10 cellular contexts compared by ENCODE assay signal in the genomic region with DNA sequence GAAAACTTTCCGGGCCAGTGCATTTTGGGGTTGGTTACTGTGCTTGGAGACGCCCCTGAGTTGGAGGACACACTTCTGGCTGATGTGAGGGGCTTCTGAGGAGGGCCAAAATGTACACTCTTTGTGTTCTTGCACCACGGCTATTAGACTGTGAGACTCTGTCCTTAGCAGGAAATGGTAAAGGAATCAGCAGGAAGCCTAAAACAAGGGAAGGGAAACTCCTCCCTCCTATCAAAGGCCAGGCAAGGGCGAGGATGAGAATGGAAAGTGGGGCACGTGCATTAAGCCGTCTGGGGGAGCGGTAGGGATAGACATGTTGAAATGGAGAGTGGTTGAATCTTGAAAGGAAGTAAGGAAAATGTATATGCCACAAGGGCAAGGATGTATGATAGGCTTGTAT. TPM values are rescaled to one million over a fixed set of nuclear protein-coding genes. Genes with fewer than 3 reads are reported as not detected.
DNase-seq lines count a peak whose midpoint lies in the region; ATAC-seq and TF ChIP-seq lines count a peak whose summit lies in the region.
"Had no signal": no experiment of that assay in that cellular context is flagged by ENCODE, and none has a peak within 500 bp of the region (broad histone marks: within the 10 kb centered on the region; RNA-seq: fewer than 3 reads in every experiment).

No MANE protein-coding gene starts in this region.

- H3K4me1 ChIP-seq in right atrium auricular region (peaks cover 0 to 19% of the 10 kb centered on the region in 2 donors), foreskin keratinocyte (no peaks in the 10 kb centered on the region)

- H3K27me3 ChIP-seq in right atrium auricular region, result no peaks in the 10 kb centered on the region
- H3K27me3 ChIP-seq in foreskin keratinocyte, result no peaks in the 10 kb centered on the region

- no peaks in the 10 kb centered on the region for H3K36me3 ChIP-seq in right atrium auricular region

- H3K27me3 Mint-ChIP-seq in WTC11 (ENCODE audit: low read depth), result no peaks in the 10 kb centered on the region

- peak overlapping the region; percentile 85 to 89 for H3K27ac ChIP-seq in right atrium auricular region
- H3K27ac ChIP-seq in foreskin keratinocyte, result no peak overlapping the region
- H3K27ac ChIP-seq: 22Rv1 had no signal

- ATAC-seq in WTC11 (peak; percentile 79), foreskin keratinocyte (no peak)
- ATAC-seq in stimulated activated naive CD8-positive, alpha-beta T cell treated with anti-CD3 and anti-CD28 coated beads, Interleukin-15, Interleukin-2, amounts not matched to agents 100 U/mL and 50 U/mL, for 24 hours, result no peak

- DNase-seq in NCI-H146 (lab: John Stamatoyannopoulos, UW) (peak; percentile 36), NCI-H146 treated with DMSO at 0.1 percent for 48 hours (lab: John Stamatoyannopoulos, UW; ENCODE audit: unreplicated experiment) (no peak), WTC11 (ENCODE audit: low spot score) (no peak), right atrium auricular region (ENCODE audit: low spot score) (no peak), foreskin keratinocyte (no peak), NCI-H226 (no peak), GDM1 (lab: John Stamatoyannopoulos, UW) (no peak)
- DNase-seq in stimulated activated naive CD8-positive, alpha-beta T cell treated with anti-CD3 and anti-CD28 coated beads, Interleukin-15, Interleukin-2, amounts not matched to agents 100 U/mL and 50 U/mL, for 24 hours, result peak; percentile 20
- DNase-seq: SHP77 had no signal

- peak overlapping the region; percentile 39; the same call in 1 of the 2 replicates for H3K27ac Mint-ChIP-seq in WTC11

- no peak overlapping the region for H3K4me3 Mint-ChIP-seq in WTC11

- no peaks in the 10 kb centered on the region for H3K9me3 ChIP-seq in right atrium auricular region

- no peaks in the 10 kb centered on the region for H3K9me3 Mint-ChIP-seq in WTC11

- no peaks in the 10 kb centered on the region for H3K36me3 Mint-ChIP-seq in WTC11

- H3K4me1 Mint-ChIP-seq in WTC11, result peaks cover 18% of the 10 kb centered on the region

- H3K4me3 ChIP-seq in right atrium auricular region, result peak overlapping the region in 1 of 2 donors; percentile 27

- CTCF ChIA-PET in WTC11 (lab: Charles Lee), result no interaction called here

- TF ChIP-seq CTCF in WTC11 (IDR thresholded peaks at IDR 0.05) (no peak), right atrium auricular region (IDR thresholded peaks at IDR 0.05) (no peak), foreskin keratinocyte (conservative IDR thresholded peaks at IDR 0.05) (no peak)

- POLR2A ChIA-PET in WTC11 (lab: Charles Lee), result no interaction called here

TF ChIP-seq in WTC11, 78 proteins besides CTCF, POLR2A, EP300 and RAD21:
- TF ChIP-seq, protein P1, sequence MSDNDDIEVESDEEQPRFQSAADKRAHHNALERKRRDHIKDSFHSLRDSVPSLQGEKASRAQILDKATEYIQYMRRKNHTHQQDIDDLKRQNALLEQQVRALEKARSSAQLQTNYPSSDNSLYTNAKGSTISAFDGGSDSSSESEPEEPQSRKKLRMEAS (CRISPR knock-in tag; IDR thresholded peaks at IDR 0.05), result 0 out of 2 replicates have a peak, but pooled peaks have one; percentile 16
- TF ChIP-seq, protein P2, sequence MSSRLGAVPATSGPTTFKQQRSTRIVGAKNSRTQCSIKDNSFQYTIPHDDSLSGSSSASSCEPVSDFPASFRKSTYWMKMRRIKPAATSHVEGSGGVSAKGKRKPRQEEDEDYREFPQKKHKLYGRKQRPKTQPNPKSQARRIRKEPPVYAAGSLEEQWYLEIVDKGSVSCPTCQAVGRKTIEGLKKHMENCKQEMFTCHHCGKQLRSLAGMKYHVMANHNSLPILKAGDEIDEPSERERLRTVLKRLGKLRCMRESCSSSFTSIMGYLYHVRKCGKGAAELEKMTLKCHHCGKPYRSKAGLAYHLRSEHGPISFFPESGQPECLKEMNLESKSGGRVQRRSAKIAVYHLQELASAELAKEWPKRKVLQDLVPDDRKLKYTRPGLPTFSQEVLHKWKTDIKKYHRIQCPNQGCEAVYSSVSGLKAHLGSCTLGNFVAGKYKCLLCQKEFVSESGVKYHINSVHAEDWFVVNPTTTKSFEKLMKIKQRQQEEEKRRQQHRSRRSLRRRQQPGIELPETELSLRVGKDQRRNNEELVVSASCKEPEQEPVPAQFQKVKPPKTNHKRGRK (CRISPR knock-in tag; IDR thresholded peaks at IDR 0.05; ENCODE audit: borderline replicate concordance), result no peak
- no peak for TF ChIP-seq ZNF121 (CRISPR knock-in tag; IDR thresholded peaks at IDR 0.05)
- TF ChIP-seq, protein P3, sequence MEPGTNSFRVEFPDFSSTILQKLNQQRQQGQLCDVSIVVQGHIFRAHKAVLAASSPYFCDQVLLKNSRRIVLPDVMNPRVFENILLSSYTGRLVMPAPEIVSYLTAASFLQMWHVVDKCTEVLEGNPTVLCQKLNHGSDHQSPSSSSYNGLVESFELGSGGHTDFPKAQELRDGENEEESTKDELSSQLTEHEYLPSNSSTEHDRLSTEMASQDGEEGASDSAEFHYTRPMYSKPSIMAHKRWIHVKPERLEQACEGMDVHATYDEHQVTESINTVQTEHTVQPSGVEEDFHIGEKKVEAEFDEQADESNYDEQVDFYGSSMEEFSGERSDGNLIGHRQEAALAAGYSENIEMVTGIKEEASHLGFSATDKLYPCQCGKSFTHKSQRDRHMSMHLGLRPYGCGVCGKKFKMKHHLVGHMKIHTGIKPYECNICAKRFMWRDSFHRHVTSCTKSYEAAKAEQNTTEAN (CRISPR knock-in tag; IDR thresholded peaks at IDR 0.05), result no peak
- TF ChIP-seq, protein P4, sequence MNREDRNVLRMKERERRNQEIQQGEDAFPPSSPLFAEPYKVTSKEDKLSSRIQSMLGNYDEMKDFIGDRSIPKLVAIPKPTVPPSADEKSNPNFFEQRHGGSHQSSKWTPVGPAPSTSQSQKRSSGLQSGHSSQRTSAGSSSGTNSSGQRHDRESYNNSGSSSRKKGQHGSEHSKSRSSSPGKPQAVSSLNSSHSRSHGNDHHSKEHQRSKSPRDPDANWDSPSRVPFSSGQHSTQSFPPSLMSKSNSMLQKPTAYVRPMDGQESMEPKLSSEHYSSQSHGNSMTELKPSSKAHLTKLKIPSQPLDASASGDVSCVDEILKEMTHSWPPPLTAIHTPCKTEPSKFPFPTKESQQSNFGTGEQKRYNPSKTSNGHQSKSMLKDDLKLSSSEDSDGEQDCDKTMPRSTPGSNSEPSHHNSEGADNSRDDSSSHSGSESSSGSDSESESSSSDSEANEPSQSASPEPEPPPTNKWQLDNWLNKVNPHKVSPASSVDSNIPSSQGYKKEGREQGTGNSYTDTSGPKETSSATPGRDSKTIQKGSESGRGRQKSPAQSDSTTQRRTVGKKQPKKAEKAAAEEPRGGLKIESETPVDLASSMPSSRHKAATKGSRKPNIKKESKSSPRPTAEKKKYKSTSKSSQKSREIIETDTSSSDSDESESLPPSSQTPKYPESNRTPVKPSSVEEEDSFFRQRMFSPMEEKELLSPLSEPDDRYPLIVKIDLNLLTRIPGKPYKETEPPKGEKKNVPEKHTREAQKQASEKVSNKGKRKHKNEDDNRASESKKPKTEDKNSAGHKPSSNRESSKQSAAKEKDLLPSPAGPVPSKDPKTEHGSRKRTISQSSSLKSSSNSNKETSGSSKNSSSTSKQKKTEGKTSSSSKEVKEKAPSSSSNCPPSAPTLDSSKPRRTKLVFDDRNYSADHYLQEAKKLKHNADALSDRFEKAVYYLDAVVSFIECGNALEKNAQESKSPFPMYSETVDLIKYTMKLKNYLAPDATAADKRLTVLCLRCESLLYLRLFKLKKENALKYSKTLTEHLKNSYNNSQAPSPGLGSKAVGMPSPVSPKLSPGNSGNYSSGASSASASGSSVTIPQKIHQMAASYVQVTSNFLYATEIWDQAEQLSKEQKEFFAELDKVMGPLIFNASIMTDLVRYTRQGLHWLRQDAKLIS (CRISPR knock-in tag; IDR thresholded peaks at IDR 0.05; ENCODE audit: borderline replicate concordance), result no peak

RNA-seq across cellular contexts. Expression of a gene that starts 1.8 kb away (rescaled TPM):
- total RNA-seq in WTC11 (2021) (1.2 to 1.4 TPM (median 1.3 TPM) in 3 replicates), right atrium auricular region (100 to 1,000 TPM in 1 of 2 donors, 10 to 100 TPM in 1; 79.4 to 124 TPM), foreskin keratinocyte (0.10 and 0.11 TPM in 2 replicates)
- 0.10 and 0.13 TPM in 2 replicates for polyA plus RNA-seq in foreskin keratinocyte

RNA-seq across cellular contexts. Expression of a gene that starts 37.8 kb away (rescaled TPM):
- 34.2 to 39.4 TPM (median 37.4 TPM) in 3 replicates for total RNA-seq in WTC11 (2021)
- 10 to 100 TPM; 19.3 to 20.1 TPM for total RNA-seq in right atrium auricular region
- 50.2 and 51.0 TPM in 2 replicates for total RNA-seq in foreskin keratinocyte
- 30.8 and 37.9 TPM in 2 replicates for polyA plus RNA-seq in foreskin keratinocyte

Comparison
In these comparisons a context has a peak if more than half of its experiments do, and no peak if none do; other contexts are left out.
1. DNase-seq: peak in NCI-H146 (single experiment) and stimulated activated naive CD8-positive, alpha-beta T cell treated with anti-CD3 and anti-CD28 coated beads, Interleukin-15, Interleukin-2, amounts not matched to agents 100 U/mL and 50 U/mL, for 24 hours (single experiment); none in NCI-H146 treated with DMSO at 0.1 percent for 48 hours (single experiment), WTC11 (single experiment), right atrium auricular region (single experiment), foreskin keratinocyte (0 of 2), NCI-H226 (single experiment) and GDM1 (single experiment).
2. RNA of a gene that starts 1.8 kb away (total RNA-seq): 79.4 to 124 TPM in right atrium auricular region; 1.2 to 1.4 TPM in WTC11 and 0.10 to 0.11 TPM in foreskin keratinocyte; every median in the first group is over 10 times any median in the second.